ENCODE assay signal across 1 cellular context in the genomic region with DNA sequence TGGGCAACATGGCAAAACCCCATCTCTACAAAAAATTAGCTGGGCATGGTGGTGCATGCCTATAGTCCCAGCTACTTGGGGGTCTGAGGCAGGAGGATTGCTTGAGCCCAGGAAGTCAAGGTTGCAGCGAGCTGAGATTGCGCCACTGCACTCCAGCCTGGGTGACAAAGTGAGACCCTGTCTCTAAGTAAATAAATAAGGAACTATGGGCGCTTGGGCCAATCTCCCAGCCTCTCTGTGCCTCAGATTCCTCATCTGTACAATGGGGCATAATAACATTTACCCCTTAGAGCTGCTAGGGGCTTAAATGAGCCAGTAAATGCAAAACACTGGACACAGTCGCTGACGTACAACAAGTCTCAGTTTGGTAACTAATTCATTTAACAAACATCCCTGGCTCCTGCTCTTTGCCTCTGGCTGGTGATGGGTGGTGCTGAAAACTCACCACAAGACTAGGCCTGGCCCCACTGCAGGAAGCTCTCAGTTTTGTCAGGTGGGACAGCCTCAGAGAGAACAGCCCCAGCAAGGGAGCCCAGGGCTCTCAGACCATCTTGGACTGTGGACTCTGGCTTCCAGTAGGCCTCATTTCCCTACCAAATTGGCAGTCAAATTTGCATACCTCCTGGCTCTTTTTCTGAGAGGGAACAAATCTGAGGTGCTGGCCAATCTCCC.
TF ChIP-seq lines count a peak whose summit lies in the region.

No MANE protein-coding gene starts in this region.

TF ChIP-seq in GM12878, 131 proteins besides CTCF, POLR2A, EP300 and RAD21:
- TF ChIP-seq STAT3 (IDR thresholded peaks at IDR 0.05; ENCODE audit: low read depth, low read length) = no peak
- TF ChIP-seq BCL11A (IDR thresholded peaks at IDR 0.05; ENCODE audit: low read depth, low read length) = no peak
- TF ChIP-seq E2F8 (IDR thresholded peaks at IDR 0.05; ENCODE audit: low read depth, partially characterized antibody) = no peak
- TF ChIP-seq USF1 (IDR thresholded peaks at IDR 0.05; ENCODE audit: borderline replicate concordance, extremely low read length, insufficient read depth, low read depth, low read length) = no peak
- TF ChIP-seq, protein P1, sequence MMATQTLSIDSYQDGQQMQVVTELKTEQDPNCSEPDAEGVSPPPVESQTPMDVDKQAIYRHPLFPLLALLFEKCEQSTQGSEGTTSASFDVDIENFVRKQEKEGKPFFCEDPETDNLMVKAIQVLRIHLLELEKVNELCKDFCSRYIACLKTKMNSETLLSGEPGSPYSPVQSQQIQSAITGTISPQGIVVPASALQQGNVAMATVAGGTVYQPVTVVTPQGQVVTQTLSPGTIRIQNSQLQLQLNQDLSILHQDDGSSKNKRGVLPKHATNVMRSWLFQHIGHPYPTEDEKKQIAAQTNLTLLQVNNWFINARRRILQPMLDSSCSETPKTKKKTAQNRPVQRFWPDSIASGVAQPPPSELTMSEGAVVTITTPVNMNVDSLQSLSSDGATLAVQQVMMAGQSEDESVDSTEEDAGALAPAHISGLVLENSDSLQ (IDR thresholded peaks at IDR 0.05) = no peak
- no peak for TF ChIP-seq IRF4 (IDR thresholded peaks at IDR 0.05; ENCODE audit: low read depth, low read length)
- TF ChIP-seq ZBTB40 (IDR thresholded peaks at IDR 0.05; ENCODE audit: borderline replicate concordance) = no peak
- no peak for TF ChIP-seq FOXK2 (IDR thresholded peaks at IDR 0.05)
- no peak for TF ChIP-seq ZNF217 (IDR thresholded peaks at IDR 0.05)
- TF ChIP-seq MAX (IDR thresholded peaks at IDR 0.05; ENCODE audit: low read depth, low read length) = no peak
TF ChIP-seq in GM12878: peak in this region for 0.
